ENCODE assay signal across 25 cellular contexts in the genomic region with DNA sequence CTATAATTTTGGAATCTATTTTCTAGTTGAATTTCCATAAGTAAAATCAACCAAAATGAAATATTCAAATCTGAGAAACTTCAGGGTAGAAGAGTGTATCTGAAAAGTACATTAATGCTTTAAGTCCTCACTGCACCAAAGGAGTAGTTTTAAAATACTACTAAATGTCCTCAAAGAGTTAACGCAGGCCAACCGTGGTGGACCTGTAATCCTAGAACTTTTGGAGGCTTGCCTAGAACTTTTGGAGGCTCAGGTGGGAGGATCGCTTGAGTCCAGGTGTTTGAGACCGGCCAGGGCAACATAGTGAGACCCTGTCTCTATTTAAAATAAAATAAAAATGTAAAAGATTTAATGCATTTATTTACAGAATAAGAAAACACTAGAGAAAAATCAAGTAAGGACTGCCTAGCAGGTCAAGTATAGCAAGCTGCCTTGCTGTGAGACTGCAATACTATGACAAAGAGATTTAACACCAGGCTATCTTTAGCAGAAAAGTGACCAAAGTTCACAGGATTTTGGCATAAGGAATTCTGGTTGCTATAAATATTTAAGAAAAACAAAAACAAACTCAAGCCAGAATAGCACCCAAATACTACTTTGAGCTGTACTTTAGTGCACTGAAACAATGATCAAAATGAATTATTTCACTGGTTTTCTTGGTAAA. TPM values are rescaled to one million over a fixed set of nuclear protein-coding genes. Genes with fewer than 3 reads are reported as not detected.
"Had no signal": no experiment of that assay in that cellular context is flagged by ENCODE, and none has a peak within 500 bp of the region (broad histone marks: within the 10 kb centered on the region; RNA-seq: fewer than 3 reads in every experiment).

No MANE protein-coding gene starts in this region.

- H3K4me1 Mint-ChIP-seq: activated B cell treated with CpG ODN at 0.5 μM for 24 hours; activated CD4-positive, alpha-beta T cell treated with anti-CD3 and anti-CD28 coated beads, Interleukin-2, amount 10 ng/mL, durations not matched to agents 24 days and 14 days had no signal

- H3K4me1 ChIP-seq: prostate gland had no signal

- H3K27ac ChIP-seq: coronary artery, hepatocyte, prostate gland, upper lobe of right lung had no signal

- H3K4me3 ChIP-seq: coronary artery, hepatocyte, prostate gland, smooth muscle cell, upper lobe of right lung had no signal

- H3K27me3 Mint-ChIP-seq: activated B cell treated with CpG ODN at 0.5 μM for 24 hours; activated CD4-positive, alpha-beta T cell treated with anti-CD3 and anti-CD28 coated beads, Interleukin-2, amount 10 ng/mL, durations not matched to agents 24 days and 14 days; stimulated activated naive CD8-positive, alpha-beta T cell treated with anti-CD3 and anti-CD28 coated beads, Interleukin-15, Interleukin-2, amounts not matched to agents 100 ng/mL and 50 ng/mL, for 24 hours had no signal

- H3K36me3 Mint-ChIP-seq: activated naive CD4-positive, alpha-beta T cell treated with anti-CD3 and anti-CD28 coated beads, Interleukin-2, amount 50 U/mL, for 72 hours had no signal

- H3K9me3 Mint-ChIP-seq: activated B cell treated with CpG ODN at 0.5 μM for 24 hours; activated CD4-positive, alpha-beta T cell treated with anti-CD3 and anti-CD28 coated beads, Interleukin-2, amount 10 ng/mL, durations not matched to agents 24 days and 14 days; activated naive CD4-positive, alpha-beta T cell treated with anti-CD3 and anti-CD28 coated beads, Interleukin-2, amount 50 U/mL, for 72 hours; stimulated activated naive CD8-positive, alpha-beta T cell treated with anti-CD3 and anti-CD28 coated beads, Interleukin-15, Interleukin-2, amounts not matched to agents 100 ng/mL and 50 ng/mL, for 24 hours; T-helper 2 cell treated with Interferon-gamma antibody and Interleukin-4, amounts not matched to agents 5 μg/mL and 100 μg/mL, for 36 hours had no signal

- H3K4me3 Mint-ChIP-seq: activated B cell treated with CpG ODN at 0.5 μM for 24 hours; activated CD4-positive, alpha-beta T cell treated with anti-CD3 and anti-CD28 coated beads, Interleukin-2, amount 10 ng/mL, durations not matched to agents 24 days and 14 days; activated CD8-positive, alpha-beta T cell treated with anti-CD3 and anti-CD28 coated beads, Interleukin-2, amount 10 ng/mL, durations not matched to agents 7 days and 5 days; stimulated activated naive CD8-positive, alpha-beta T cell treated with anti-CD3 and anti-CD28 coated beads, Interleukin-15, Interleukin-2, amounts not matched to agents 100 ng/mL and 50 ng/mL, for 24 hours; T-helper 2 cell treated with Interferon-gamma antibody and Interleukin-4, amounts not matched to agents 5 μg/mL and 100 μg/mL, for 36 hours had no signal

- ATAC-seq: activated CD8-positive, alpha-beta T cell treated with anti-CD3 and anti-CD28 coated beads, Interleukin-2, amount 10 ng/mL, durations not matched to agents 7 days and 5 days; activated naive CD4-positive, alpha-beta T cell treated with anti-CD3 and anti-CD28 coated beads, Interleukin-2, amount 50 U/mL, for 72 hours; left ventricle myocardium superior; upper lobe of right lung had no signal

- H3K27me3 ChIP-seq: hepatocyte, upper lobe of right lung had no signal

- DNase-seq: activated B cell treated with CpG ODN at 0.5 μM for 24 hours; activated CD4-positive, alpha-beta T cell treated with anti-CD3 and anti-CD28 coated beads, Interleukin-2, amount 10 ng/mL, durations not matched to agents 24 days and 14 days; activated CD8-positive, alpha-beta memory T cell treated with anti-CD3 and anti-CD28 coated beads, Interleukin-2, amount 50 U/mL, for 4 hours; activated CD8-positive, alpha-beta T cell treated with anti-CD3 and anti-CD28 coated beads, Interleukin-2, amount 10 ng/mL, durations not matched to agents 7 days and 5 days; activated gamma-delta T cell; activated T-cell treated with anti-CD3 and anti-CD28 coated beads, Interleukin-2, amount 50 U/mL, for 48 hours; amniotic stem cell; caudate nucleus; effector CD4-positive, alpha-beta T cell; islet precursor cell; left ventricle myocardium superior; right cardiac atrium; upper lobe of right lung had no signal

- H3K27ac Mint-ChIP-seq: activated B cell treated with CpG ODN at 0.5 μM for 24 hours; activated CD4-positive, alpha-beta T cell treated with anti-CD3 and anti-CD28 coated beads, Interleukin-2, amount 10 ng/mL, durations not matched to agents 24 days and 14 days; activated CD8-positive, alpha-beta T cell treated with anti-CD3 and anti-CD28 coated beads, Interleukin-2, amount 10 ng/mL, durations not matched to agents 7 days and 5 days; activated naive CD4-positive, alpha-beta T cell treated with anti-CD3 and anti-CD28 coated beads, Interleukin-2, amount 50 U/mL, for 72 hours; stimulated activated naive CD8-positive, alpha-beta T cell treated with anti-CD3 and anti-CD28 coated beads, Interleukin-15, Interleukin-2, amounts not matched to agents 100 ng/mL and 50 ng/mL, for 24 hours; T-helper 2 cell treated with Interferon-gamma antibody and Interleukin-4, amounts not matched to agents 5 μg/mL and 100 μg/mL, for 36 hours had no signal

- H3K9me3 ChIP-seq: prostate gland, upper lobe of right lung had no signal

RNA-seq across cellular contexts. Expression of gene CHCT1, which starts 41.0 kb away (rescaled TPM):
- total RNA-seq: activated CD4-positive, alpha-beta T cell treated with anti-CD3 and anti-CD28 coated beads, Interleukin-2, amount 10 ng/mL, durations not matched to agents 24 days and 14 days; activated CD8-positive, alpha-beta T cell treated with anti-CD3 and anti-CD28 coated beads, Interleukin-2, amount 10 ng/mL, durations not matched to agents 7 days and 5 days; fibroblast of lung; hepatocyte; left ventricle myocardium superior; mesenteric fat pad; omental fat pad; right cardiac atrium; smooth muscle cell; temporal lobe; upper lobe of right lung had no signal
- polyA plus RNA-seq: fibroblast of lung, hepatocyte, neural cell, right cardiac atrium, smooth muscle cell had no signal
